Comparison of ENCODE assay signal across 7 cellular contexts in genomic region chr16:19860146-19861030, GRCh38. TPM values are rescaled to one million over a fixed set of nuclear protein-coding genes. Genes with fewer than 3 reads are reported as not detected.
DNase-seq lines count a peak whose midpoint lies in the region; ATAC-seq, FAIRE-seq and TF ChIP-seq lines count a peak whose summit lies in the region.

No MANE protein-coding gene starts in this region.

- dilution Hi-C loops in keratinocyte (cut with MboI; ENCODE audit: extremely low pct_ligation_motif_present, low sequenced_read_pairs): no loop called here

- H3K9ac ChIP-seq in keratinocyte (ENCODE audit: control insufficient read depth, extremely low read depth, insufficient read depth, low read length): no peak overlapping the region

- peak overlapping the region; percentile 20 for H3K4me2 ChIP-seq in keratinocyte (ENCODE audit: control insufficient read depth, extremely low read depth, insufficient read depth, low read depth, low read length)

- intact Hi-C loops in thyroid gland (cut with DNase I): no loop called here

- no peaks in the 10 kb centered on the region for H3K9me1 ChIP-seq in keratinocyte (ENCODE audit: control insufficient read depth, extremely low read depth, insufficient read depth, low read length)

- H3K4me3 ChIP-seq in keratinocyte (ENCODE audit: control insufficient read depth in 2 of 3, extremely low read depth in 1 of 3, insufficient read depth in 2 of 3, low read depth in 1 of 3, low read length in 3 of 3): no peak overlapping the region
- H3K4me3 ChIP-seq in thyroid gland (replicated peaks in 1 of 3): no peak overlapping the region

- 39 to 49% methylated on average over 21 of the region's 21 CpGs for WGBS in thyroid gland, 2 donors

- no peaks in the 10 kb centered on the region for H4K20me1 ChIP-seq in keratinocyte (ENCODE audit: control insufficient read depth, extremely low read depth, insufficient read depth, low read length)

- no peak for FAIRE-seq in keratinocyte (lab: Jason Lieb, UNC)
- FAIRE-seq in H54 (lab: Jason Lieb, UNC): no peak

- H3K9me3 ChIP-seq in keratinocyte (ENCODE audit: control insufficient read depth, low read depth, low read length): no peaks in the 10 kb centered on the region
- H3K9me3 ChIP-seq in thyroid gland: no peaks in the 10 kb centered on the region

- ATAC-seq in HG03460 (IDR thresholded peaks at IDR 0.05; ENCODE audit: unreplicated experiment): no peak
- no peak for ATAC-seq in HG02884 (IDR thresholded peaks at IDR 0.05; ENCODE audit: unreplicated experiment)

- TF ChIP-seq CTCF in keratinocyte (optimal IDR thresholded peaks at IDR 0.05 in 1 of 3, IDR thresholded peaks at IDR 0.05 in 1 of 3, conservative IDR thresholded peaks at IDR 0.05 in 1 of 3; ENCODE audit: extremely low read depth in 1 of 3, insufficient read depth in 2 of 3, low read length in 3 of 3) (no peak), thyroid gland (IDR thresholded peaks at IDR 0.05) (no peak)

- TF ChIP-seq POLR2A in thyroid gland (IDR thresholded peaks at IDR 0.05) (peak in 1 of 2 donors; percentile 28), H54 (IDR thresholded peaks at IDR 0.05; ENCODE audit: low read depth, low read length) (no peak)

- DNase-seq in M059J (ENCODE audit: low read depth) (peak; percentile 75), cerebellar cortex (ENCODE audit: low spot score) (peak; percentile 60), keratinocyte (ENCODE audit: low read depth, low spot score) (no peak), thyroid gland (peak; percentile 63 to 64), H54 (ENCODE audit: insufficient read length, low spot score) (no peak)

- no peak overlapping the region for H3K27ac ChIP-seq in keratinocyte (ENCODE audit: control insufficient read depth, insufficient read depth, low read length)
- H3K27ac ChIP-seq in thyroid gland: peak overlapping the region; percentile 81 to 82 (median 81)

- H3K27me3 ChIP-seq in keratinocyte (ENCODE audit: control insufficient read depth, extremely low read depth, insufficient read depth, low read length) (peaks cover 4% of the 10 kb centered on the region), thyroid gland (no peaks in the 10 kb centered on the region)

- H2AFZ ChIP-seq in keratinocyte (ENCODE audit: control insufficient read depth, low read length): no peak overlapping the region

- H3K4me1 ChIP-seq in keratinocyte (ENCODE audit: control insufficient read depth, extremely low read depth, insufficient read depth, low read length) (no peaks in the 10 kb centered on the region), thyroid gland (peaks cover 19 to 35% of the 10 kb centered on the region in 2 donors)

- no peaks in the 10 kb centered on the region for H3K79me2 ChIP-seq in keratinocyte (ENCODE audit: control insufficient read depth, insufficient read depth, low read length)

- no peaks in the 10 kb centered on the region for H3K36me3 ChIP-seq in keratinocyte (ENCODE audit: control insufficient read depth in 2 of 2, extremely low read depth in 1 of 2, insufficient read depth in 2 of 2, low read length in 2 of 2)
- H3K36me3 ChIP-seq in thyroid gland: peaks cover 0 to 6% of the 10 kb centered on the region in 2 donors

RNA-seq across cellular contexts. Expression of gene GPRC5B, which starts 24.3 kb away (rescaled TPM):
- 0.86 and 3.2 TPM in 2 replicates for total RNA-seq in M059J (2014; rRNA removed; shearing (Covaris generic))
- 0.03 to 0.23 TPM (median 0.08 TPM) in 3 replicates for polyA plus RNA-seq in keratinocyte
- not detected for polyA plus RNA-seq in keratinocyte (2011; ENCODE audit: low read depth)
- 0.01 and 0.05 TPM in 2 replicates for polyA plus RNA-seq in keratinocyte (2011; cell fraction: cytosol; rRNA removed)
- polyA plus RNA-seq in keratinocyte (2011; cell fraction: nucleus; rRNA removed): 0.20 and 0.45 TPM in 2 replicates
- polyA plus RNA-seq in keratinocyte (2012; ENCODE audit: low replicate concordance): 0.17 TPM in 1 of 2 replicates, not detected in the other
- 0.13 TPM in 1 of 3 replicates, not detected in the others for polyA minus RNA-seq in keratinocyte
- polyA minus RNA-seq in keratinocyte (2011; cell fraction: cytosol; rRNA and poly(A)+ RNA removed): not detected
- 0.42 and 0.93 TPM in 2 replicates for polyA minus RNA-seq in keratinocyte (2011; cell fraction: nucleus; rRNA and poly(A)+ RNA removed)
- total RNA-seq in thyroid gland: 10 to 100 TPM; 19.9 to 34.1 (median 27.7) TPM

Comparison
In these comparisons a context has a peak if more than half of its experiments do, and no peak if none do; other contexts are left out.
1. DNase-seq: peak in M059J (single experiment), cerebellar cortex (single experiment) and thyroid gland (2 of 2); none in keratinocyte (single experiment) and H54 (single experiment).